ENCODE assay signal across 8 cellular contexts in genomic region chr3:156174229-156174847, GRCh38. TPM values are rescaled to one million over a fixed set of nuclear protein-coding genes. Genes with fewer than 3 reads are reported as not detected.
DNase-seq lines count a peak whose midpoint lies in the region; ATAC-seq and TF ChIP-seq lines count a peak whose summit lies in the region.

No MANE protein-coding gene starts in this region.

- peak overlapping the region; percentile 34 for H3K4me2 ChIP-seq in MM.1S (ENCODE audit: low read depth, low read length)

- peak; percentile 42 for TF ChIP-seq CTCF in MM.1S (IDR thresholded peaks at IDR 0.05; ENCODE audit: low read length)
- TF ChIP-seq CTCF in dorsolateral prefrontal cortex (IDR thresholded peaks at IDR 0.05 in 54 of 56, conservative IDR thresholded peaks at IDR 0.05 in 2 of 56; ENCODE audit: low read depth in 1 of 56, partially characterized antibody in 56 of 56): peak in 53 of 56 donors; percentile 29 to 72 (median 55)

- H3K79me2 ChIP-seq in MM.1S (ENCODE audit: low read length): no peaks in the 10 kb centered on the region

- ATAC-seq in GM18867 (IDR thresholded peaks at IDR 0.05; ENCODE audit: unreplicated experiment) (no peak), GM19395 (IDR thresholded peaks at IDR 0.05; ENCODE audit: unreplicated experiment) (no peak)

- DNase-seq in DMS53 (lab: John Stamatoyannopoulos, UW) (peak; percentile 72), MM.1S (peak; percentile 64), dorsolateral prefrontal cortex (peak in 1 of 10 donors; percentile 25), myocyte (ENCODE audit: low read depth) (peak; percentile 57), T1000 (lab: John Stamatoyannopoulos, UW) (no peak)
- DNase-seq in activated CD4-positive, alpha-beta T cell treated with anti-CD3 and anti-CD28 coated beads, Interleukin-2, amount 50 U/mL, for 4 hours: no peak

- no peak overlapping the region for H3K9ac ChIP-seq in MM.1S (ENCODE audit: low read length)

- intact Hi-C loops in dorsolateral prefrontal cortex (cut with DNase I): loop anchor here in 1 of 2 donors (10.0 kb wide), 1 partner anchor 210 kb away; no protein-coding TSS in a partner anchor

- H3F3A ChIP-seq in MM.1S (ENCODE audit: insufficient read depth, low read length): no peaks in the 10 kb centered on the region

- H2AFZ ChIP-seq in MM.1S (ENCODE audit: low read length): peak overlapping the region; percentile 36; the same call in 1 of the 2 replicates

- H3K27ac ChIP-seq in MM.1S (ENCODE audit: low read length) (no peak overlapping the region), dorsolateral prefrontal cortex (no peak overlapping the region)

- no peaks in the 10 kb centered on the region for H3K36me3 ChIP-seq in MM.1S (replicated peaks; ENCODE audit: insufficient read depth, low read length)

- H3K4me3 ChIP-seq in MM.1S (ENCODE audit: low read length) (peak overlapping the region; percentile 26), dorsolateral prefrontal cortex (no peak overlapping the region)

- no peaks in the 10 kb centered on the region for H3K9me2 ChIP-seq in MM.1S (replicated peaks; ENCODE audit: insufficient read depth, low read length)

- H4K20me1 ChIP-seq in MM.1S (ENCODE audit: insufficient read depth, low read length): no peaks in the 10 kb centered on the region

- H3K9me3 ChIP-seq in MM.1S (replicated peaks; ENCODE audit: insufficient read depth, low read length): no peaks in the 10 kb centered on the region

- H3K4me1 ChIP-seq in MM.1S (ENCODE audit: low read length): no peaks in the 10 kb centered on the region

- H3K27me3 ChIP-seq in MM.1S (replicated peaks; ENCODE audit: insufficient read depth, low read length) (no peaks in the 10 kb centered on the region), dorsolateral prefrontal cortex (no peaks in the 10 kb centered on the region)

RNA-seq across cellular contexts. Expression of gene KCNAB1, which starts 54.0 kb away (rescaled TPM):
- 10 to 100 TPM; 18.5 to 71.0 (median 39.7) TPM for total RNA-seq in dorsolateral prefrontal cortex
- total RNA-seq in myocyte: 0.16 and 0.40 TPM in 2 replicates
- polyA plus RNA-seq in myocyte (2012): 2.8 TPM

Comparison
In these comparisons a context has a peak if more than half of its experiments do, and no peak if none do; other contexts are left out.
1. DNase-seq: peak in DMS53 (single experiment), MM.1S (single experiment) and myocyte (single experiment); none in T1000 (single experiment) and activated CD4-positive, alpha-beta T cell treated with anti-CD3 and anti-CD28 coated beads, Interleukin-2, amount 50 U/mL, for 4 hours (0 of 2).
2. RNA of gene KCNAB1, which starts 54.0 kb away (total RNA-seq): 18.5 to 71.0 TPM in dorsolateral prefrontal cortex; 0.16 to 0.40 TPM in myocyte; every median in the first group is over 10 times any median in the second.